In the genomic region with DNA sequence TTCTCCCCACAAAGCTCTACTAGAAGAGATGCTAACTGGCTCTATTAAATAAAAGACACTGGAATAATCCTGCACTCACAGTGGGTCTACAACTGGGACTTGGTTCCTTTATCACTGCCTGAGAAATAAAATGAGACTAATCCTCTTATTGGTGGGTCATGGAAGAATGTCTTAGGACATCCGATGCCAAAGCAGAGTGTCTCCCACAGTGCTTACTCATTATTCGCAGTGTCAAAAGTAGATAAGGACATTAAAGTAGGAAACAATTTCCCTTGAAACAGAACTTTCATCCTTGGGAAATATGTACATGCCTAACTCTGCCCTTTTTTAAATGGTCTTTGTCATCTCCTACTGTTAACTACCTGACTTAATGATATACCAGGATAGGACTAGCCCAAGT, we compare ENCODE assay signal across 2 cellular contexts.
TF ChIP-seq lines count a peak whose summit lies in the region.

No MANE protein-coding gene starts in this region.

TF ChIP-seq in SK-N-SH, 30 proteins besides CTCF, POLR2A, EP300 and RAD21 (continued from another document):
- TF ChIP-seq, protein P1, sequence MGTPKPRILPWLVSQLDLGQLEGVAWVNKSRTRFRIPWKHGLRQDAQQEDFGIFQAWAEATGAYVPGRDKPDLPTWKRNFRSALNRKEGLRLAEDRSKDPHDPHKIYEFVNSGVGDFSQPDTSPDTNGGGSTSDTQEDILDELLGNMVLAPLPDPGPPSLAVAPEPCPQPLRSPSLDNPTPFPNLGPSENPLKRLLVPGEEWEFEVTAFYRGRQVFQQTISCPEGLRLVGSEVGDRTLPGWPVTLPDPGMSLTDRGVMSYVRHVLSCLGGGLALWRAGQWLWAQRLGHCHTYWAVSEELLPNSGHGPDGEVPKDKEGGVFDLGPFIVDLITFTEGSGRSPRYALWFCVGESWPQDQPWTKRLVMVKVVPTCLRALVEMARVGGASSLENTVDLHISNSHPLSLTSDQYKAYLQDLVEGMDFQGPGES (IDR thresholded peaks at IDR 0.05; ENCODE audit: low read depth, low read length): no peak
- TF ChIP-seq MEF2A (IDR thresholded peaks at IDR 0.05; ENCODE audit: borderline replicate concordance, low read depth) (no peak), YY1 (IDR thresholded peaks at IDR 0.05; ENCODE audit: low read depth) (no peak), GATA2 (CRISPR knock-in tag; IDR thresholded peaks at IDR 0.05) (no peak), NRF1 (IDR thresholded peaks at IDR 0.05; ENCODE audit: low read depth, low read length) (no peak), JUND (IDR thresholded peaks at IDR 0.05) (no peak), POLR2AphosphoS5 (IDR thresholded peaks at IDR 0.05; ENCODE audit: low read depth, low read length) (no peak), TAF1 (IDR thresholded peaks at IDR 0.05; ENCODE audit: borderline replicate concordance, low read depth, low read length) (no peak)
- TF ChIP-seq, protein P2, sequence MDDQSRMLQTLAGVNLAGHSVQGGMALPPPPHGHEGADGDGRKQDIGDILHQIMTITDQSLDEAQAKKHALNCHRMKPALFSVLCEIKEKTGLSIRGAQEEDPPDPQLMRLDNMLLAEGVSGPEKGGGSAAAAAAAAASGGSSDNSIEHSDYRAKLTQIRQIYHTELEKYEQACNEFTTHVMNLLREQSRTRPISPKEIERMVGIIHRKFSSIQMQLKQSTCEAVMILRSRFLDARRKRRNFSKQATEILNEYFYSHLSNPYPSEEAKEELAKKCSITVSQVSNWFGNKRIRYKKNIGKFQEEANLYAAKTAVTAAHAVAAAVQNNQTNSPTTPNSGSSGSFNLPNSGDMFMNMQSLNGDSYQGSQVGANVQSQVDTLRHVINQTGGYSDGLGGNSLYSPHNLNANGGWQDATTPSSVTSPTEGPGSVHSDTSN (IDR thresholded peaks at IDR 0.05): no peak

TF ChIP-seq in SK-N-SH treated with all-trans-retinoic acid at 6 μM for 48 hours, 23 proteins besides CTCF, POLR2A, EP300 and RAD21 (continued from another document):
- TF ChIP-seq, protein P3, sequence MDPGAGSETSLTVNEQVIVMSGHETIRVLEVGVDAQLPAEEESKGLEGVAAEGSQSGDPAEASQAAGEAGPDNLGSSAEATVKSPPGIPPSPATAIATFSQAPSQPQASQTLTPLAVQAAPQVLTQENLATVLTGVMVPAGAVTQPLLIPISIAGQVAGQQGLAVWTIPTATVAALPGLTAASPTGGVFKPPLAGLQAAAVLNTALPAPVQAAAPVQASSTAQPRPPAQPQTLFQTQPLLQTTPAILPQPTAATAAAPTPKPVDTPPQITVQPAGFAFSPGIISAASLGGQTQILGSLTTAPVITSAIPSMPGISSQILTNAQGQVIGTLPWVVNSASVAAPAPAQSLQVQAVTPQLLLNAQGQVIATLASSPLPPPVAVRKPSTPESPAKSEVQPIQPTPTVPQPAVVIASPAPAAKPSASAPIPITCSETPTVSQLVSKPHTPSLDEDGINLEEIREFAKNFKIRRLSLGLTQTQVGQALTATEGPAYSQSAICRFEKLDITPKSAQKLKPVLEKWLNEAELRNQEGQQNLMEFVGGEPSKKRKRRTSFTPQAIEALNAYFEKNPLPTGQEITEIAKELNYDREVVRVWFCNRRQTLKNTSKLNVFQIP (CRISPR knock-in tag; IDR thresholded peaks at IDR 0.05; ENCODE audit: borderline replicate concordance, low read depth): no peak
- TF ChIP-seq CSDC2 (CRISPR knock-in tag; IDR thresholded peaks at IDR 0.05) (no peak), SNAI2 (CRISPR knock-in tag; IDR thresholded peaks at IDR 0.05) (no peak), TOX (CRISPR knock-in tag; IDR thresholded peaks at IDR 0.05; ENCODE audit: borderline replicate concordance) (no peak)
- TF ChIP-seq, protein P4, sequence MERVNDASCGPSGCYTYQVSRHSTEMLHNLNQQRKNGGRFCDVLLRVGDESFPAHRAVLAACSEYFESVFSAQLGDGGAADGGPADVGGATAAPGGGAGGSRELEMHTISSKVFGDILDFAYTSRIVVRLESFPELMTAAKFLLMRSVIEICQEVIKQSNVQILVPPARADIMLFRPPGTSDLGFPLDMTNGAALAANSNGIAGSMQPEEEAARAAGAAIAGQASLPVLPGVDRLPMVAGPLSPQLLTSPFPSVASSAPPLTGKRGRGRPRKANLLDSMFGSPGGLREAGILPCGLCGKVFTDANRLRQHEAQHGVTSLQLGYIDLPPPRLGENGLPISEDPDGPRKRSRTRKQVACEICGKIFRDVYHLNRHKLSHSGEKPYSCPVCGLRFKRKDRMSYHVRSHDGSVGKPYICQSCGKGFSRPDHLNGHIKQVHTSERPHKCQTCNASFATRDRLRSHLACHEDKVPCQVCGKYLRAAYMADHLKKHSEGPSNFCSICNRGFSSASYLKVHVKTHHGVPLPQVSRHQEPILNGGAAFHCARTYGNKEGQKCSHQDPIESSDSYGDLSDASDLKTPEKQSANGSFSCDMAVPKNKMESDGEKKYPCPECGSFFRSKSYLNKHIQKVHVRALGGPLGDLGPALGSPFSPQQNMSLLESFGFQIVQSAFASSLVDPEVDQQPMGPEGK (CRISPR knock-in tag; IDR thresholded peaks at IDR 0.05; ENCODE audit: borderline replicate concordance): no peak
